9 cellular contexts compared by ENCODE assay signal in genomic region chr19:8609210-8610040, GRCh38. TPM values are rescaled to one million over a fixed set of nuclear protein-coding genes. Genes with fewer than 3 reads are reported as not detected.
DNase-seq lines count a peak whose midpoint lies in the region; ATAC-seq and TF ChIP-seq lines count a peak whose summit lies in the region.
"Had no signal": no experiment of that assay in that cellular context is flagged by ENCODE, and none has a peak within 500 bp of the region (broad histone marks: within the 10 kb centered on the region; RNA-seq: fewer than 3 reads in every experiment).

No MANE protein-coding gene starts in this region.

- H3K36me3 ChIP-seq in left ventricle myocardium inferior = peaks cover 12% of the 10 kb centered on the region

- peak overlapping the region; percentile 69 for H3K27ac Mint-ChIP-seq in activated naive CD8-positive, alpha-beta T cell treated with anti-CD3 and anti-CD28 coated beads for 36 hours

- peaks cover 9% of the 10 kb centered on the region for H3K9me3 ChIP-seq in left ventricle myocardium inferior (replicated peaks)

- H3K36me3 Mint-ChIP-seq in activated naive CD8-positive, alpha-beta T cell treated with anti-CD3 and anti-CD28 coated beads for 36 hours = peaks cover 17% of the 10 kb centered on the region

- H3K9me3 Mint-ChIP-seq in activated naive CD8-positive, alpha-beta T cell treated with anti-CD3 and anti-CD28 coated beads for 36 hours = peaks cover 2% of the 10 kb centered on the region

- peaks cover 25% of the 10 kb centered on the region for H3K27me3 ChIP-seq in left ventricle myocardium inferior (ENCODE audit: low read depth)

- CTCF ChIA-PET in HEK293T (lab: Yijun Ruan, JAX) = no interaction called here

- peaks cover 29% of the 10 kb centered on the region for H3K4me1 ChIP-seq in left ventricle myocardium inferior

- intact Hi-C loops in left ventricle myocardium inferior (cut with micrococcal nuclease) (no loop called here), posterior vena cava (cut with DNase I) (no loop called here)

- DNase-seq in 8988T (peak; percentile 69), HEK293T (ENCODE audit: extremely low spot score) (peak; percentile 53), left ventricle myocardium inferior (peak; percentile 71), posterior vena cava (ENCODE audit: low spot score) (peak; percentile 93), COLO668 (lab: John Stamatoyannopoulos, UW; ENCODE audit: unreplicated experiment) (no peak)
- peak; percentile 25 for DNase-seq in activated naive CD8-positive, alpha-beta T cell treated with anti-CD3 and anti-CD28 coated beads for 36 hours

- peaks cover 19% of the 10 kb centered on the region for H3K4me1 Mint-ChIP-seq in activated naive CD8-positive, alpha-beta T cell treated with anti-CD3 and anti-CD28 coated beads for 36 hours

- H3K4me3 ChIP-seq in left ventricle myocardium inferior = peak overlapping the region; percentile 72

- TF ChIP-seq CTCF in left ventricle myocardium inferior (IDR thresholded peaks at IDR 0.05; ENCODE audit: borderline replicate concordance) = peak; percentile 33

- H3K4me3 Mint-ChIP-seq in activated naive CD8-positive, alpha-beta T cell treated with anti-CD3 and anti-CD28 coated beads for 36 hours = peak overlapping the region; percentile 92

- no peaks in the 10 kb centered on the region for H3K27me3 Mint-ChIP-seq in activated naive CD8-positive, alpha-beta T cell treated with anti-CD3 and anti-CD28 coated beads for 36 hours

- POLR2A ChIA-PET in HEK293T (lab: Yijun Ruan, JAX) = no interaction called here

- peak overlapping the region; percentile 86 for H3K27ac ChIP-seq in left ventricle myocardium inferior (replicated peaks)

- ATAC-seq in HG03196 (IDR thresholded peaks at IDR 0.05; ENCODE audit: unreplicated experiment) = no peak
- no peak for ATAC-seq in GM21717 (IDR thresholded peaks at IDR 0.05; ENCODE audit: unreplicated experiment)

TF ChIP-seq in HEK293T, 16 proteins besides CTCF, POLR2A, EP300 and RAD21:
- no peak for TF ChIP-seq LEF1 (IDR thresholded peaks at IDR 0.05; ENCODE audit: borderline replicate concordance)
- no peak for TF ChIP-seq NFRKB (IDR thresholded peaks at IDR 0.05)
- TF ChIP-seq CTBP1 (IDR thresholded peaks at IDR 0.05; ENCODE audit: borderline replicate concordance) = peak; percentile 59; the same call in 1 of the 2 replicates
- TF ChIP-seq ELF4 (IDR thresholded peaks at IDR 0.05) = no peak
- TF ChIP-seq BHLHE40 (IDR thresholded peaks at IDR 0.05; ENCODE audit: borderline replicate concordance) = no peak
- no peak for TF ChIP-seq SP1 (IDR thresholded peaks at IDR 0.05)
- TF ChIP-seq FOXK2 (IDR thresholded peaks at IDR 0.05) = no peak

RNA-seq across cellular contexts. Expression of gene ADAMTS10, which starts 1.1 kb away (rescaled TPM):
- total RNA-seq in activated naive CD8-positive, alpha-beta T cell treated with anti-CD3 and anti-CD28 coated beads for 36 hours = 1 to 10 TPM; 3.7 to 4.1 TPM
- total RNA-seq in left ventricle myocardium inferior (11.5 TPM), posterior vena cava (10 to 100 TPM; 27.2 to 43.3 TPM)
- total RNA-seq: bronchial epithelial cell had no signal

RNA-seq across cellular contexts. Expression of gene NFILZ, which starts 21.0 kb away (rescaled TPM):
- total RNA-seq in activated naive CD8-positive, alpha-beta T cell treated with anti-CD3 and anti-CD28 coated beads for 36 hours = not detected
- total RNA-seq in left ventricle myocardium inferior (not detected), posterior vena cava (not detected)
- total RNA-seq: bronchial epithelial cell had no signal

RNA-seq across cellular contexts. Expression of gene MYO1F, which starts 32.2 kb away (rescaled TPM):
- total RNA-seq in activated naive CD8-positive, alpha-beta T cell treated with anti-CD3 and anti-CD28 coated beads for 36 hours = 1 to 10 TPM; 4.5 to 4.8 TPM
- total RNA-seq in left ventricle myocardium inferior (7.4 TPM), posterior vena cava (10 to 100 TPM; 19.1 to 37.3 TPM)
- total RNA-seq: bronchial epithelial cell had no signal
